In genomic region chr11:49373385-49373784, GRCh38 we compare ENCODE assay signal across 5 cellular contexts.
DNase-seq lines count a peak whose midpoint lies in the region; ATAC-seq, FAIRE-seq and TF ChIP-seq lines count a peak whose summit lies in the region.
"Not testable (repeated sequence)": the region's sequence is repeated elsewhere in the genome, so short reads cannot be mapped to it uniquely, and the experiment has no call there.

No MANE protein-coding gene starts in this region.

- CTCF ChIA-PET in A549 (lab: Yijun Ruan, JAX): not testable (repeated sequence)

- TF ChIP-seq CTCF in A549 (IDR thresholded peaks at IDR 0.05): not testable (repeated sequence)

- H2BK5ac ChIP-seq in mesendoderm (ENCODE audit: low read length): not testable (repeated sequence)

- H3K9me3 ChIP-seq in A549; small intestine (ENCODE audit: control insufficient read depth, low read depth): not testable (repeated sequence)

- not testable (repeated sequence) for H4K5ac ChIP-seq in mesendoderm (ENCODE audit: low read length)

- H4K8ac ChIP-seq in mesendoderm (ENCODE audit: low read depth, low read length): not testable (repeated sequence)

- H3K56ac ChIP-seq in mesendoderm (ENCODE audit: low read length): not testable (repeated sequence)

- H2BK15ac ChIP-seq in mesendoderm (replicated peaks; ENCODE audit: low read depth): not testable (repeated sequence)

- H3K27ac ChIP-seq in A549; mesendoderm (ENCODE audit: low read depth, low read length); small intestine (ENCODE audit: low read depth in 1 of 2, low read length in 1 of 2): not testable (repeated sequence)

- H3K27me3 ChIP-seq in mesendoderm (ENCODE audit: insufficient read depth, low read length, poor library complexity); small intestine (ENCODE audit: control insufficient read depth in 2 of 2, insufficient read depth in 2 of 2, low read length in 2 of 2): not testable (repeated sequence)

- ATAC-seq in A549: not testable (repeated sequence)
- ATAC-seq in left ventricle myocardium superior: peak; percentile 59

- H3K23ac ChIP-seq in mesendoderm (ENCODE audit: low read length): not testable (repeated sequence)

- H2BK120ac ChIP-seq in mesendoderm (ENCODE audit: low read depth, low read length): not testable (repeated sequence)

- H2AK5ac ChIP-seq in mesendoderm (ENCODE audit: low read length): not testable (repeated sequence)

- POLR2A ChIA-PET in A549 (lab: Yijun Ruan, JAX): not testable (repeated sequence)

- H3K4me1 ChIP-seq in A549; mesendoderm (ENCODE audit: control insufficient read depth, low read depth, low read length); small intestine (ENCODE audit: control insufficient read depth in 2 of 2, insufficient read depth in 1 of 2, low read depth in 1 of 2, low read length in 1 of 2): not testable (repeated sequence)

- intact Hi-C loops in left ventricle myocardium superior (cut with micrococcal nuclease): not testable (repeated sequence)

- not testable (repeated sequence) for TF ChIP-seq RAD21 in A549 (conservative IDR thresholded peaks at IDR 0.05 in 1 of 2, IDR thresholded peaks at IDR 0.05 in 1 of 2)

- not testable (repeated sequence) for TF ChIP-seq POLR2A in A549 (IDR thresholded peaks at IDR 0.05; ENCODE audit: low read length)

- H3K4me3 ChIP-seq in A549; mesendoderm (ENCODE audit: low read length); small intestine (ENCODE audit: low read depth in 1 of 2, low read length in 2 of 2): not testable (repeated sequence)

- not testable (repeated sequence) for TF ChIP-seq EP300 in A549 (IDR thresholded peaks at IDR 0.05)

- H3K79me2 ChIP-seq in mesendoderm (ENCODE audit: control insufficient read depth, insufficient read depth, low read length): not testable (repeated sequence)

- not testable (repeated sequence) for DNase-seq in A549 (ENCODE audit: low read depth in 1 of 2, low spot score in 1 of 2); left ventricle myocardium superior; small intestine
- peak; percentile 1 for DNase-seq in mesendoderm

- H3K79me1 ChIP-seq in mesendoderm (ENCODE audit: low read length): not testable (repeated sequence)

- not testable (repeated sequence) for H3K18ac ChIP-seq in mesendoderm (ENCODE audit: low read length)

- not testable (repeated sequence) for H3K9ac ChIP-seq in mesendoderm (ENCODE audit: low read length)

- not testable (repeated sequence) for H3K36me3 ChIP-seq in mesendoderm (ENCODE audit: control insufficient read depth, insufficient read depth, low read length); small intestine (ENCODE audit: control insufficient read depth in 2 of 2, insufficient read depth in 2 of 2, low read length in 2 of 2)

- not testable (repeated sequence) for H3K4ac ChIP-seq in mesendoderm (ENCODE audit: low read depth, low read length)

- H3K4me2 ChIP-seq in A549; mesendoderm (ENCODE audit: low read length): not testable (repeated sequence)

- FAIRE-seq in A549 (lab: Jason Lieb, UNC): peak; percentile 51
- peak; percentile 7 for FAIRE-seq in TTC549 (lab: Jason Lieb, UNC)
- peak; percentile 62 for FAIRE-seq in small intestine (lab: Jason Lieb, UNC)
